9 cellular contexts compared by ENCODE assay signal in the genomic region with DNA sequence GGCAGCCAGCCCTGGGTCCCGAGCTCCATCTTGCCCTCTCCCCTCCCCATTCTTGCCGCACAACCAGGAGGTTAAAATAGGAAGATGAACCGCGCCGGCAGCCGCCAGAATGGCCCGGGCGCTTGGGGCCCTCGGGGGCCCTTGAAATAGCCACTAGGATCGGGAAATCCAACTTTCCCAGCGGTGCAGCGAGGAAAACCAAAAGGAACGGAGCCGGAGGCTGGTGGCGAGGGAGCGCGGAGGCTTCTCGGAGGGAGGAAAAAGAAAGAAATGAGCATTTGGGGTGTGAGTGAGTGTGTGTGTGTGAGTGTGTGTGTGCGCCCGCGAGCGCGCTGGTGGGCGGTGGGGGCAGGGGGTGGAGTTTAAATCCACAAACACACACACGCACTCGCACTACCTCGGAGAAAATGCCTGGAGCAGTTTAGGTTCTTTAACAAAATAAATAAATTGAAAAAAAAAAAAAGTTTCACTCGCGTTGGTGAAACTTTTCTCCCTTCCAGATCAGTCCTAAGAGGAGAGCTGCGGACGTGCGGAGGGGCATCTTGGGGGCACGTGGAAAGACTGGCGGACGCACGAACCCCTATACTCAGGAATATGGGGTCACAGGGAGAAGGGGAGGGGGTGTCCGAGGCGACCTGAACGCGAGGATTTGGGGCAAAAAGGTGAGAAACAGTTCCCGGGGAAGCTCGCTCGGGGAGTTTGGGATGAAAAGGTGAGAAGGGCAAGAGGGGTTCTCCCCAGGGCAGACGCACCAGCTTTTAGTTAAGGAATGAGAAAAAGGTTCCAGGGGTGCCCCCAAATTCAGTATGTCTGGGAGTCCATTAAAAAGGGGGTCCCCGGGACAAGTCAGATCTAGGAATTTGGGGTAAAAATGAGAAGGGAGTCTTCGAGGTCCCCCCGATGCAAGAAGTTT. TPM values are rescaled to one million over a fixed set of nuclear protein-coding genes. Genes with fewer than 3 reads are reported as not detected.
DNase-seq lines count a peak whose midpoint lies in the region; TF ChIP-seq lines count a peak whose summit lies in the region.
"Had no signal": no experiment of that assay in that cellular context is flagged by ENCODE, and none has a peak within 500 bp of the region (broad histone marks: within the 10 kb centered on the region; RNA-seq: fewer than 3 reads in every experiment).

No MANE protein-coding gene starts in this region.

- no peaks in the 10 kb centered on the region for H3K36me3 Mint-ChIP-seq in activated T-helper 2 cell treated with anti-CD3 and anti-CD28 coated beads, Interferon-gamma antibody, Interleukin-2, Interleukin-4, amounts not matched to agents 10 μg/mL and 5 μg/mL and 100 μg/mL, durations not matched to agents 14 hours and 24 hours and 36 hours (ENCODE audit: low read depth)
- H3K36me3 Mint-ChIP-seq in neural progenitor cell, result peaks cover 13% of the 10 kb centered on the region

- TF ChIP-seq EP300 in tibial nerve (IDR thresholded peaks at IDR 0.05), result peak in 1 of 2 donors; percentile 84

- no peak overlapping the region for H3K9ac ChIP-seq in neural progenitor cell

- no peaks in the 10 kb centered on the region for H3K9me3 ChIP-seq in neural progenitor cell (ENCODE audit: low read depth)
- H3K9me3 ChIP-seq in tibial nerve, result no peaks in the 10 kb centered on the region

- H3K4me2 ChIP-seq in neural progenitor cell, result peak overlapping the region; percentile 78

- intact Hi-C loops in activated T-helper 2 cell treated with anti-CD3 and anti-CD28 coated beads, Interferon-gamma antibody, Interleukin-2, Interleukin-4, amounts not matched to agents 10 μg/mL and 5 μg/mL and 100 μg/mL, durations not matched to agents 14 hours and 24 hours and 36 hours (cut with micrococcal nuclease), result no loop called here

- no peaks in the 10 kb centered on the region for H3K79me2 ChIP-seq in neural progenitor cell (ENCODE audit: low read depth)

- no peaks in the 10 kb centered on the region for H3K36me3 ChIP-seq in neural progenitor cell
- H3K36me3 ChIP-seq in tibial nerve, result no peaks in the 10 kb centered on the region

- H3K4me1 Mint-ChIP-seq in activated T-helper 2 cell treated with anti-CD3 and anti-CD28 coated beads, Interferon-gamma antibody, Interleukin-2, Interleukin-4, amounts not matched to agents 10 μg/mL and 5 μg/mL and 100 μg/mL, durations not matched to agents 14 hours and 24 hours and 36 hours (ENCODE audit: low read depth), result peaks cover 24% of the 10 kb centered on the region
- peaks cover 23% of the 10 kb centered on the region for H3K4me1 Mint-ChIP-seq in neural progenitor cell

- H3K27me3 ChIP-seq in neural progenitor cell (peaks cover 40% of the 10 kb centered on the region), tibial nerve (no peaks in the 10 kb centered on the region)

- peak overlapping the region; percentile 76 for H3K27ac Mint-ChIP-seq in activated T-helper 2 cell treated with anti-CD3 and anti-CD28 coated beads, Interferon-gamma antibody, Interleukin-2, Interleukin-4, amounts not matched to agents 10 μg/mL and 5 μg/mL and 100 μg/mL, durations not matched to agents 14 hours and 24 hours and 36 hours
- H3K27ac Mint-ChIP-seq in neural progenitor cell, result peak overlapping the region; percentile 92

- peak; percentile 39 to 42 for TF ChIP-seq POLR2A in tibial nerve (IDR thresholded peaks at IDR 0.05)

- 1% methylated on average over 47 of the region's 47 CpGs for WGBS in tibial nerve, 2 donors

- peaks cover 19% of the 10 kb centered on the region for H3F3A ChIP-seq in neural progenitor cell (ENCODE audit: low read depth)

- H4K20me1 ChIP-seq in neural progenitor cell (ENCODE audit: low read depth), result no peaks in the 10 kb centered on the region

- H2AFZ ChIP-seq in neural progenitor cell (replicated peaks), result peak overlapping the region; percentile 21

- peaks cover 11% of the 10 kb centered on the region for H3K27me3 Mint-ChIP-seq in activated T-helper 2 cell treated with anti-CD3 and anti-CD28 coated beads, Interferon-gamma antibody, Interleukin-2, Interleukin-4, amounts not matched to agents 10 μg/mL and 5 μg/mL and 100 μg/mL, durations not matched to agents 14 hours and 24 hours and 36 hours (ENCODE audit: low read depth)
- H3K27me3 Mint-ChIP-seq in neural progenitor cell (ENCODE audit: insufficient read depth, low read depth), result peaks cover 9% of the 10 kb centered on the region

- no peaks in the 10 kb centered on the region for H3K9me3 Mint-ChIP-seq in activated T-helper 2 cell treated with anti-CD3 and anti-CD28 coated beads, Interferon-gamma antibody, Interleukin-2, Interleukin-4, amounts not matched to agents 10 μg/mL and 5 μg/mL and 100 μg/mL, durations not matched to agents 14 hours and 24 hours and 36 hours
- H3K9me3 Mint-ChIP-seq in neural progenitor cell, result peaks cover 8% of the 10 kb centered on the region

- peak overlapping the region; percentile 52 for H3K4me3 ChIP-seq in GM12865 (ENCODE audit: low read depth, low read length)
- peak overlapping the region; percentile 65 for H3K4me3 ChIP-seq in fibroblast of villous mesenchyme (ENCODE audit: low read depth, low read length)
- H3K4me3 ChIP-seq in neural progenitor cell, result peak overlapping the region; percentile 62
- H3K4me3 ChIP-seq in tibial nerve, result peak overlapping the region; percentile 41 to 84 (median 59)

- DNase-seq in GM12865 (ENCODE audit: low read depth), result peak; percentile 25
- peak; percentile 20 for DNase-seq in NOMO-1 treated with DMSO at 0.1 percent for 48 hours (lab: John Stamatoyannopoulos, UW; ENCODE audit: unreplicated experiment)
- DNase-seq in activated T-helper 2 cell treated with anti-CD3 and anti-CD28 coated beads, Interferon-gamma antibody, Interleukin-2, Interleukin-4, amounts not matched to agents 10 μg/mL and 5 μg/mL and 100 μg/mL, durations not matched to agents 14 hours and 24 hours and 36 hours (ENCODE audit: low spot score), result peak; percentile 19
- peak; percentile 53 for DNase-seq in fibroblast of villous mesenchyme (ENCODE audit: low read depth)
- DNase-seq in neural progenitor cell (ENCODE audit: low spot score), result peak; percentile 57
- DNase-seq in tibial nerve (ENCODE audit: low spot score in 2 of 2), result peak; percentile 43 to 77
- DNase-seq in NCI-H187 treated with DMSO at 0.1 percent for 48 hours (lab: John Stamatoyannopoulos, UW), result no peak
- no peak for DNase-seq in globus pallidus (ENCODE audit: low spot score)

- H3K4me1 ChIP-seq in neural progenitor cell (peaks cover 10% of the 10 kb centered on the region), tibial nerve (peaks cover 0 to 27% (median 9%) of the 10 kb centered on the region in 4 donors)

- no peak for TF ChIP-seq CTCF in GM12865 (IDR thresholded peaks at IDR 0.05; ENCODE audit: insufficient read depth, low read depth, low read length, missing control alignments)
- no peak for TF ChIP-seq CTCF in fibroblast of villous mesenchyme (IDR thresholded peaks at IDR 0.05; ENCODE audit: insufficient read depth, low read depth, low read length)
- TF ChIP-seq CTCF in neural progenitor cell (IDR thresholded peaks at IDR 0.05), result no peak
- peak in 1 of 5 experiments; percentile 16 for TF ChIP-seq CTCF in tibial nerve (IDR thresholded peaks at IDR 0.05)

- peak overlapping the region; percentile 90 for H3K4me3 Mint-ChIP-seq in activated T-helper 2 cell treated with anti-CD3 and anti-CD28 coated beads, Interferon-gamma antibody, Interleukin-2, Interleukin-4, amounts not matched to agents 10 μg/mL and 5 μg/mL and 100 μg/mL, durations not matched to agents 14 hours and 24 hours and 36 hours (ENCODE audit: low read depth)
- H3K4me3 Mint-ChIP-seq in neural progenitor cell, result peak overlapping the region; percentile 98

- H3K27ac ChIP-seq in neural progenitor cell (no peak overlapping the region), tibial nerve (peak overlapping the region; percentile 68 to 94 (median 87))

RNA-seq across cellular contexts. Expression of gene RFX2, which starts 1.3 kb away (rescaled TPM):
- total RNA-seq in activated T-helper 2 cell treated with anti-CD3 and anti-CD28 coated beads, Interferon-gamma antibody, Interleukin-2, Interleukin-4, amounts not matched to agents 10 μg/mL and 5 μg/mL and 100 μg/mL, durations not matched to agents 14 hours and 24 hours and 36 hours, result 8.7 and 12.5 TPM in 2 replicates
- total RNA-seq in fibroblast of villous mesenchyme, result 4.5 and 6.5 TPM in 2 replicates
- total RNA-seq in neural progenitor cell (ENCODE audit: low replicate concordance), result 6.2 and 11.0 TPM in 2 replicates
- total RNA-seq in tibial nerve, result 10 to 100 TPM; 12.6 to 17.3 (median 15.0) TPM

RNA-seq across cellular contexts. Expression of gene ACSBG2, which starts 26.5 kb away (rescaled TPM):
- not detected in 2 replicates for total RNA-seq in activated T-helper 2 cell treated with anti-CD3 and anti-CD28 coated beads, Interferon-gamma antibody, Interleukin-2, Interleukin-4, amounts not matched to agents 10 μg/mL and 5 μg/mL and 100 μg/mL, durations not matched to agents 14 hours and 24 hours and 36 hours
- total RNA-seq in fibroblast of villous mesenchyme (not detected in 2 replicates), neural progenitor cell (ENCODE audit: low replicate concordance) (not detected in 2 replicates), tibial nerve (not detected)
- total RNA-seq: activated CD8-positive, alpha-beta memory T cell treated with anti-CD3 and anti-CD28 coated beads for 36 hours had no signal

Comparison
In these comparisons a context has a peak if more than half of its experiments do, and no peak if none do; other contexts are left out.
1. DNase-seq: peak in GM12865 (single experiment), NOMO-1 treated with DMSO at 0.1 percent for 48 hours (single experiment), activated T-helper 2 cell treated with anti-CD3 and anti-CD28 coated beads, Interferon-gamma antibody, Interleukin-2, Interleukin-4, amounts not matched to agents 10 μg/mL and 5 μg/mL and 100 μg/mL, durations not matched to agents 14 hours and 24 hours and 36 hours (single experiment), fibroblast of villous mesenchyme (single experiment), neural progenitor cell (single experiment) and tibial nerve (2 of 2); none in NCI-H187 treated with DMSO at 0.1 percent for 48 hours (single experiment) and globus pallidus (single experiment).
2. Peak in every context shown above with its lines, with median percentiles within 50 percentile points of each other: H3K4me3 ChIP-seq.